Comparison of ENCODE assay signal across 29 cellular contexts in genomic region chr6:143647191-143647590, GRCh38. TPM values are rescaled to one million over a fixed set of nuclear protein-coding genes. Genes with fewer than 3 reads are reported as not detected.
DNase-seq lines count a peak whose midpoint lies in the region; ATAC-seq and TF ChIP-seq lines count a peak whose summit lies in the region.
"Had no signal": no experiment of that assay in that cellular context is flagged by ENCODE, and none has a peak within 500 bp of the region (broad histone marks: within the 10 kb centered on the region; RNA-seq: fewer than 3 reads in every experiment).

No MANE protein-coding gene starts in this region.

- intact Hi-C loops in heart right ventricle (cut with DNase I), result no loop called here

- TF ChIP-seq CTCF in cardiac muscle cell (IDR thresholded peaks at IDR 0.05; ENCODE audit: low read depth, low read length) (no peak), right atrium auricular region (IDR thresholded peaks at IDR 0.05) (no peak), heart right ventricle (IDR thresholded peaks at IDR 0.05) (no peak), BE2C (IDR thresholded peaks at IDR 0.05; ENCODE audit: low read depth, low read length) (no peak)

- peaks cover 6% of the 10 kb centered on the region for H3K36me3 Mint-ChIP-seq in activated naive CD8-positive, alpha-beta T cell treated with anti-CD3 and anti-CD28 coated beads, Interleukin-2, amount 50 U/mL, for 24 hours (ENCODE audit: low read depth)
- H3K36me3 Mint-ChIP-seq in stimulated activated naive CD8-positive, alpha-beta T cell treated with anti-CD3 and anti-CD28 coated beads, Interleukin-15, Interleukin-2, amounts not matched to agents 100 ng/mL and 50 ng/mL, for 24 hours (ENCODE audit: low read depth), result peaks cover 3% of the 10 kb centered on the region
- H3K36me3 Mint-ChIP-seq: natural killer cell had no signal

- H3K27ac Mint-ChIP-seq in activated naive CD8-positive, alpha-beta T cell treated with anti-CD3 and anti-CD28 coated beads, Interleukin-2, amount 50 U/mL, for 24 hours, result peak overlapping the region; percentile 76
- H3K27ac Mint-ChIP-seq in stimulated activated naive CD8-positive, alpha-beta T cell treated with anti-CD3 and anti-CD28 coated beads, Interleukin-15, Interleukin-2, amounts not matched to agents 100 ng/mL and 50 ng/mL, for 24 hours, result peak overlapping the region; percentile 61
- H3K27ac Mint-ChIP-seq: natural killer cell had no signal

- DNase-seq in cardiac muscle cell (ENCODE audit: low read depth in 1 of 2, low spot score in 1 of 2) (no peak), right atrium auricular region (ENCODE audit: low spot score) (no peak), Ammon's horn (ENCODE audit: low spot score) (no peak), heart right ventricle (no peak), BE2C (no peak)
- DNase-seq in activated naive CD8-positive, alpha-beta T cell treated with anti-CD3 and anti-CD28 coated beads, Interleukin-2, amount 50 U/mL, for 24 hours, result no peak
- DNase-seq: ACHN; activated CD8-positive, alpha-beta memory T cell treated with anti-CD3 and anti-CD28 coated beads, Interleukin-2, amount 50 U/mL, for 48 hours; amniotic stem cell; colonic mucosa; left ventricle myocardium inferior; natural killer cell; NCI-H1105; NCI-H2029; NCI-H226; NCI-H774; ovary; retina; SK-N-SH; spleen; stimulated activated CD4-positive, alpha-beta T cell treated with anti-CD3 and anti-CD28 coated beads, Interleukin-4, amount 100 ng/mL, for 1 hour; stimulated activated naive CD4-positive, alpha-beta T cell treated with Interleukin-2 at 50 U/mL for 16 hours had no signal

- H3K27me3 Mint-ChIP-seq in activated naive CD8-positive, alpha-beta T cell treated with anti-CD3 and anti-CD28 coated beads, Interleukin-2, amount 50 U/mL, for 24 hours, result no peaks in the 10 kb centered on the region
- H3K27me3 Mint-ChIP-seq in stimulated activated naive CD8-positive, alpha-beta T cell treated with anti-CD3 and anti-CD28 coated beads, Interleukin-15, Interleukin-2, amounts not matched to agents 100 ng/mL and 50 ng/mL, for 24 hours, result no peaks in the 10 kb centered on the region

- H3K4me1 ChIP-seq in cardiac muscle cell (ENCODE audit: low read depth), result peaks cover 24% of the 10 kb centered on the region
- no peaks in the 10 kb centered on the region for H3K4me1 ChIP-seq in right atrium auricular region
- H3K4me1 ChIP-seq in heart right ventricle, result peaks cover 0 to 4% (median 0%) of the 10 kb centered on the region in 9 donors
- no peaks in the 10 kb centered on the region for H3K4me1 ChIP-seq in BE2C
- H3K4me1 ChIP-seq: BLaER1 treated with 17β-estradiol and CSF1 and Interleukin-3, amounts not matched to agents 10 nM and 100 nM; breast epithelium; colonic mucosa; spleen; tibial nerve had no signal

- ATAC-seq in HG02884 (IDR thresholded peaks at IDR 0.05; ENCODE audit: unreplicated experiment) (peak; percentile 57), heart right ventricle (no peak)
- peak; percentile 97 for ATAC-seq in activated naive CD8-positive, alpha-beta T cell treated with anti-CD3 and anti-CD28 coated beads, Interleukin-2, amount 50 U/mL, for 24 hours
- ATAC-seq: natural killer cell had no signal

- H3K4me3 ChIP-seq in cardiac muscle cell (no peak overlapping the region), right atrium auricular region (no peak overlapping the region), heart right ventricle (no peak overlapping the region), BE2C (ENCODE audit: low read depth, low read length) (no peak overlapping the region)
- H3K4me3 ChIP-seq: BLaER1 treated with 17β-estradiol and CSF1 and Interleukin-3, amounts not matched to agents 10 nM and 100 nM; breast epithelium; colonic mucosa; esophagus muscularis mucosa; hepatocyte; left ventricle myocardium inferior; ovary; spleen; tibial nerve had no signal

- H3K4me1 Mint-ChIP-seq in activated naive CD8-positive, alpha-beta T cell treated with anti-CD3 and anti-CD28 coated beads, Interleukin-2, amount 50 U/mL, for 24 hours, result peaks cover 25% of the 10 kb centered on the region
- peaks cover 25% of the 10 kb centered on the region for H3K4me1 Mint-ChIP-seq in stimulated activated naive CD8-positive, alpha-beta T cell treated with anti-CD3 and anti-CD28 coated beads, Interleukin-15, Interleukin-2, amounts not matched to agents 100 ng/mL and 50 ng/mL, for 24 hours (ENCODE audit: low read depth)

- 75 to 79% methylated on average over 3 of the region's 3 CpGs for WGBS in heart right ventricle, 2 donors

- H3K27ac ChIP-seq in cardiac muscle cell (peak overlapping the region; percentile 70), right atrium auricular region (no peak overlapping the region), heart right ventricle (no peak overlapping the region)
- H3K27ac ChIP-seq: BLaER1 treated with 17β-estradiol and CSF1 and Interleukin-3, amounts not matched to agents 10 nM and 100 nM; breast epithelium; colonic mucosa; hepatocyte; left ventricle myocardium inferior; ovary; spleen; tibial nerve had no signal

- H3K27me3 ChIP-seq in cardiac muscle cell, result no peaks in the 10 kb centered on the region
- H3K27me3 ChIP-seq in right atrium auricular region, result no peaks in the 10 kb centered on the region
- H3K27me3 ChIP-seq in heart right ventricle, result no peaks in the 10 kb centered on the region
- no peaks in the 10 kb centered on the region for H3K27me3 ChIP-seq in BE2C
- H3K27me3 ChIP-seq: BLaER1 treated with 17β-estradiol and CSF1 and Interleukin-3, amounts not matched to agents 10 nM and 100 nM; breast epithelium; colonic mucosa; esophagus muscularis mucosa; hepatocyte; ovary; spleen; tibial nerve had no signal

- peak overlapping the region; percentile 1 for H3K4me3 Mint-ChIP-seq in activated naive CD8-positive, alpha-beta T cell treated with anti-CD3 and anti-CD28 coated beads, Interleukin-2, amount 50 U/mL, for 24 hours
- H3K4me3 Mint-ChIP-seq in stimulated activated naive CD8-positive, alpha-beta T cell treated with anti-CD3 and anti-CD28 coated beads, Interleukin-15, Interleukin-2, amounts not matched to agents 100 ng/mL and 50 ng/mL, for 24 hours, result peak overlapping the region; percentile 17
- H3K4me3 Mint-ChIP-seq: natural killer cell had no signal

- H3K9me3 ChIP-seq in cardiac muscle cell (ENCODE audit: low read depth), result no peaks in the 10 kb centered on the region
- H3K9me3 ChIP-seq in right atrium auricular region, result no peaks in the 10 kb centered on the region
- peaks cover 0 to 10% (median 0%) of the 10 kb centered on the region in 11 donors for H3K9me3 ChIP-seq in heart right ventricle
- H3K9me3 ChIP-seq in BE2C, result no peaks in the 10 kb centered on the region
- H3K9me3 ChIP-seq: breast epithelium, colonic mucosa, esophagus muscularis mucosa, ovary, SK-N-SH, tibial nerve had no signal

- H3K9me3 Mint-ChIP-seq in activated naive CD8-positive, alpha-beta T cell treated with anti-CD3 and anti-CD28 coated beads, Interleukin-2, amount 50 U/mL, for 24 hours, result peaks cover 21% of the 10 kb centered on the region
- H3K9me3 Mint-ChIP-seq in stimulated activated naive CD8-positive, alpha-beta T cell treated with anti-CD3 and anti-CD28 coated beads, Interleukin-15, Interleukin-2, amounts not matched to agents 100 ng/mL and 50 ng/mL, for 24 hours, result no peaks in the 10 kb centered on the region
- H3K9me3 Mint-ChIP-seq: natural killer cell had no signal

- no peaks in the 10 kb centered on the region for H3K36me3 ChIP-seq in cardiac muscle cell
- H3K36me3 ChIP-seq in right atrium auricular region, result no peaks in the 10 kb centered on the region
- H3K36me3 ChIP-seq in heart right ventricle, result no peaks in the 10 kb centered on the region
- no peaks in the 10 kb centered on the region for H3K36me3 ChIP-seq in BE2C
- H3K36me3 ChIP-seq: BLaER1 treated with 17β-estradiol and CSF1 and Interleukin-3, amounts not matched to agents 10 nM and 100 nM; breast epithelium; colonic mucosa; esophagus muscularis mucosa; left ventricle myocardium inferior; ovary; spleen; tibial nerve had no signal

RNA-seq across cellular contexts. Expression of gene PHACTR2, which starts 30.6 kb away (rescaled TPM):
- total RNA-seq in cardiac muscle cell, result 31.7 and 52.3 TPM in 2 replicates
- 47.3 and 48.8 TPM in 2 replicates for polyA plus RNA-seq in cardiac muscle cell
- 10 to 100 TPM; 47.6 to 54.4 TPM for total RNA-seq in right atrium auricular region
- total RNA-seq in heart right ventricle, result 10 to 100 TPM; 50.9 to 96.3 (median 72.6) TPM
- polyA plus RNA-seq in heart right ventricle, result 10 to 100 TPM in 1 of 2 donors, 1 to 10 TPM in 1; 6.5 to 10.4 TPM
- 0.06 TPM for polyA plus RNA-seq in BE2C (2012; ENCODE audit: insufficient read depth, insufficient read length, low read depth)

Comparison
In these comparisons a context has a peak if more than half of its experiments do, and no peak if none do; other contexts are left out.
1. ATAC-seq: peak in HG02884 (single experiment) and activated naive CD8-positive, alpha-beta T cell treated with anti-CD3 and anti-CD28 coated beads, Interleukin-2, amount 50 U/mL, for 24 hours (single experiment); none in heart right ventricle (0 of 8).